ENCODE assay signal across 16 cellular contexts in genomic region chr12:6471992-6472366, GRCh38. TPM values are rescaled to one million over a fixed set of nuclear protein-coding genes. Genes with fewer than 3 reads are reported as not detected.
A peak's percentile ranks its signal among the peaks of the same experiment; 100 is the strongest.
DNase-seq lines count a peak whose midpoint lies in the region; ATAC-seq, FAIRE-seq and TF ChIP-seq lines count a peak whose summit lies in the region.
"Had no signal": no experiment of that assay in that cellular context is flagged by ENCODE, and none has a peak within 500 bp of the region (broad histone marks: within the 10 kb centered on the region; RNA-seq: fewer than 3 reads in every experiment).

No MANE protein-coding gene starts in this region.

- peaks cover 14% of the 10 kb centered on the region for H3K9me3 Mint-ChIP-seq in WTC11

- intact Hi-C loops in HepG2 (cut with micrococcal nuclease; ENCODE audit: unreplicated experiment) (loop anchor here (10.0 kb wide), 1 partner anchor 63 kb away; the partner anchor contains the start of gene GAPDH), right lobe of liver (cut with DNase I) (no loop called here)

- H3K9ac ChIP-seq in HepG2 (ENCODE audit: insufficient read depth, low read depth, low read length) = no peak overlapping the region

- H3K4me3 ChIP-seq in HepG2 (replicated peaks in 1 of 3; ENCODE audit: insufficient read depth in 1 of 3, low read depth in 2 of 3, low read length in 3 of 3) = no peak overlapping the region
- H3K4me3 ChIP-seq in right lobe of liver = no peak overlapping the region
- H3K4me3 ChIP-seq in gastroesophageal sphincter = no peak overlapping the region
- H3K4me3 ChIP-seq in suprapubic skin = no peak overlapping the region

- TF ChIP-seq EP300 in HepG2 (IDR thresholded peaks at IDR 0.05; ENCODE audit: low read depth in 2 of 2, low read length in 2 of 2) = no peak
- no peak for TF ChIP-seq EP300 in HepG2 (CRISPR knock-in tag; IDR thresholded peaks at IDR 0.05; ENCODE audit: borderline replicate concordance)
- no peak for TF ChIP-seq EP300 in gastroesophageal sphincter (IDR thresholded peaks at IDR 0.05)
- no peak for TF ChIP-seq EP300 in suprapubic skin (IDR thresholded peaks at IDR 0.05)

- H3K36me3 ChIP-seq in HepG2 (replicated peaks in 1 of 2; ENCODE audit: control insufficient read depth in 1 of 2, insufficient read depth in 2 of 2, low read length in 2 of 2) (no peaks in the 10 kb centered on the region), right lobe of liver (no peaks in the 10 kb centered on the region), gastroesophageal sphincter (peaks cover 0 to 3% of the 10 kb centered on the region in 2 donors), suprapubic skin (no peaks in the 10 kb centered on the region)

- H3K4me2 ChIP-seq in HepG2 (ENCODE audit: low read depth, low read length) = no peak overlapping the region

- POLR2A ChIA-PET in HepG2 (lab: Yijun Ruan, JAX) = interaction anchor here (2.1 to 4.2 kb wide), 4 partner anchors 11 to 63 kb away, joined by 9 to 68 read pairs (median 37); partner anchors contain the start of genes GAPDH and TAPBPL
- POLR2A ChIA-PET in WTC11 (lab: Charles Lee) = no interaction called here

- TF ChIP-seq POLR2A in HepG2 (IDR thresholded peaks at IDR 0.05; ENCODE audit: insufficient read depth in 1 of 2, low read depth in 2 of 2, low read length in 2 of 2) (no peak), right lobe of liver (IDR thresholded peaks at IDR 0.05) (no peak), gastroesophageal sphincter (IDR thresholded peaks at IDR 0.05) (no peak), suprapubic skin (IDR thresholded peaks at IDR 0.05) (no peak)

- WGBS in HepG2 (ENCODE audit: low lambda C conversion rate) = 48% methylated on average over 1 of the region's 1 CpG
- WGBS in right lobe of liver (ENCODE audit: insufficient coverage, low coverage, low lambda C conversion rate, missing lambda C conversion rate) = 30% methylated on average over 1 of the region's 1 CpG
- 64 to 100% methylated on average over 1 of the region's 1 CpG for WGBS in gastroesophageal sphincter (ENCODE audit: low coverage in 1 of 2), 2 donors
- WGBS in suprapubic skin = 65% methylated on average over 1 of the region's 1 CpG

- in situ Hi-C loops in HepG2 (cut with HindIII; ENCODE audit: extremely low pct_ligation_motif_present, low pct_unique_long_range_greater_than_20kb) = loop anchor here (25.0 kb wide), 1 partner anchor 410 kb away; no protein-coding TSS in a partner anchor

- CTCF ChIA-PET in HepG2 (lab: Yijun Ruan, JAX; ENCODE audit: low intra/inter-chr PET ratio, low total read pairs) = no interaction called here
- CTCF ChIA-PET in WTC11 (lab: Charles Lee) = interaction anchor here (2.7 kb wide), 1 partner anchor 145 kb away, joined by 13 read pairs; no protein-coding TSS in a partner anchor

- ATAC-seq in HepG2 = no peak
- no peak for ATAC-seq in right lobe of liver
- ATAC-seq in WTC11 = no peak
- ATAC-seq in GM19467 (IDR thresholded peaks at IDR 0.05; ENCODE audit: unreplicated experiment) = no peak
- ATAC-seq in gastroesophageal sphincter = no peak
- no peak for ATAC-seq in HG02763 (IDR thresholded peaks at IDR 0.05; ENCODE audit: unreplicated experiment)
- ATAC-seq: PC-3; stimulated activated naive CD8-positive, alpha-beta T cell treated with anti-CD3 and anti-CD28 coated beads, Interleukin-15, Interleukin-2, amounts not matched to agents 100 U/mL and 50 U/mL, for 24 hours had no signal

- peaks cover 26% of the 10 kb centered on the region for H3K27me3 Mint-ChIP-seq in WTC11 (ENCODE audit: low read depth)

- TSS peak; percentile 31 for BruUV-seq in HepG2 (replicated peaks; lab: Mats Ljungman, UMichigan)

- no peak for FAIRE-seq in HepG2 (lab: Jason Lieb, UNC)
- FAIRE-seq: GM18507 had no signal

- no peaks in the 10 kb centered on the region for H3K79me2 ChIP-seq in HepG2 (ENCODE audit: insufficient read depth, low read length)

- H3K27ac ChIP-seq in HepG2 (ENCODE audit: extremely low read length, insufficient read depth, low read length) = no peak overlapping the region
- no peak overlapping the region for H3K27ac ChIP-seq in right lobe of liver
- H3K27ac ChIP-seq in gastroesophageal sphincter = no peak overlapping the region
- no peak overlapping the region for H3K27ac ChIP-seq in suprapubic skin

- peaks cover 44% of the 10 kb centered on the region for H3K4me1 ChIP-seq in HepG2 (ENCODE audit: insufficient read depth, low read length)
- peaks cover 0 to 33% (median 14%) of the 10 kb centered on the region in 4 donors for H3K4me1 ChIP-seq in right lobe of liver
- peaks cover 0 to 36% (median 4%) of the 10 kb centered on the region in 3 donors for H3K4me1 ChIP-seq in gastroesophageal sphincter
- H3K4me1 ChIP-seq in suprapubic skin = peaks cover 42% of the 10 kb centered on the region

- peaks cover 17% of the 10 kb centered on the region for H3K36me3 Mint-ChIP-seq in WTC11

- H3K27me3 ChIP-seq in HepG2 (ENCODE audit: control insufficient read depth in 1 of 2, insufficient read depth in 2 of 2, low read length in 2 of 2) = no peaks in the 10 kb centered on the region; a peak in 1 of 5 replicates
- H3K27me3 ChIP-seq in right lobe of liver = no peaks in the 10 kb centered on the region
- no peaks in the 10 kb centered on the region for H3K27me3 ChIP-seq in gastroesophageal sphincter
- no peaks in the 10 kb centered on the region for H3K27me3 ChIP-seq in suprapubic skin
- H3K27me3 ChIP-seq: BLaER1 treated with 17β-estradiol and CSF1 and Interleukin-3, amounts not matched to agents 10 nM and 100 nM had no signal

- no peak overlapping the region for H3K27ac Mint-ChIP-seq in WTC11

- TF ChIP-seq CTCF in HepG2 (CRISPR knock-in tag; IDR thresholded peaks at IDR 0.05) (no peak), right lobe of liver (IDR thresholded peaks at IDR 0.05) (no peak), WTC11 (IDR thresholded peaks at IDR 0.05) (no peak), gastroesophageal sphincter (IDR thresholded peaks at IDR 0.05) (no peak), suprapubic skin (IDR thresholded peaks at IDR 0.05) (no peak)

- H4K20me1 ChIP-seq in HepG2 (ENCODE audit: insufficient read depth, low read length) = no peaks in the 10 kb centered on the region

- peak overlapping the region; percentile 68; the same call in 1 of the 2 replicates for H3K4me3 Mint-ChIP-seq in WTC11

- H2AFZ ChIP-seq in HepG2 (ENCODE audit: low read length) = no peak overlapping the region

- DNase-seq in HepG2 (ENCODE audit: low spot score) (no peak), right lobe of liver (no peak), WTC11 (ENCODE audit: low spot score) (no peak), glomerular visceral epithelial cell (ENCODE audit: extremely low spot score) (peak; percentile 29), suprapubic skin (ENCODE audit: low spot score in 2 of 2) (no peak)
- DNase-seq: cortex of kidney; NCI-H1417 treated with DMSO at 0.1 percent for 48 hours; PC-3; stimulated activated naive CD8-positive, alpha-beta T cell treated with anti-CD3 and anti-CD28 coated beads, Interleukin-15, Interleukin-2, amounts not matched to agents 100 U/mL and 50 U/mL, for 24 hours had no signal

- no peaks in the 10 kb centered on the region for H3K9me3 ChIP-seq in HepG2 (ENCODE audit: low read length)
- H3K9me3 ChIP-seq in right lobe of liver = no peaks in the 10 kb centered on the region
- H3K9me3 ChIP-seq in gastroesophageal sphincter = no peaks in the 10 kb centered on the region
- no peaks in the 10 kb centered on the region for H3K9me3 ChIP-seq in suprapubic skin

- H3K4me1 Mint-ChIP-seq in WTC11 = peaks cover 20% of the 10 kb centered on the region

- TF ChIP-seq RAD21 in HepG2 (CRISPR knock-in tag; IDR thresholded peaks at IDR 0.05) = no peak

RNA-seq across cellular contexts. Expression of gene VAMP1, which starts 1.5 kb away (rescaled TPM):
- total RNA-seq in HepG2 (2016; rRNA removed; fragmentation: Illumina TruSeq; extraction: Trizol) (0.45 and 2.5 TPM in 2 replicates), right lobe of liver (1 to 10 TPM; 3.5 to 6.5 (median 6.0) TPM), WTC11 (2021) (12.8 to 14.3 TPM (median 13.8 TPM) in 3 replicates), gastroesophageal sphincter (10 to 100 TPM; 10.5 to 45.5 (median 17.9) TPM), suprapubic skin (1 to 10 TPM; 2.1 to 5.4 (median 3.7) TPM)
- 0.81 TPM in 1 of 2 replicates, not detected in the other for total RNA-seq in HepG2 (2016; cell fraction: cytosol; rRNA removed; fragmentation: Illumina TruSeq; extraction: Trizol; ENCODE audit: low read depth)
- 0.97 and 3.1 TPM in 2 replicates for total RNA-seq in HepG2 (2016; cell fraction: insoluble cytoplasmic fraction; rRNA removed; fragmentation: Illumina TruSeq; extraction: Trizol)
- 0.59 and 0.68 TPM in 2 replicates for total RNA-seq in HepG2 (2016; cell fraction: membrane; rRNA removed; fragmentation: Illumina TruSeq; extraction: Trizol)
- 5.5 and 5.9 TPM in 2 replicates for total RNA-seq in HepG2 (2016; cell fraction: nucleus; rRNA removed; fragmentation: Illumina TruSeq; extraction: Trizol)
- 7.4 and 8.0 TPM in 2 replicates for polyA plus RNA-seq in HepG2 (2011; rRNA removed)
- 2.5 and 2.8 TPM in 2 replicates for polyA plus RNA-seq in HepG2 (2011; cell fraction: cytosol; rRNA removed)
- 25.6 and 29.4 TPM in 2 replicates for polyA plus RNA-seq in HepG2 (2011; cell fraction: nucleus; rRNA removed)
- polyA plus RNA-seq in HepG2 (2012) = 3.2 and 3.5 TPM in 2 replicates
- 0.18 and 0.24 TPM in 2 replicates for polyA plus RNA-seq in HepG2 (2016; cell fraction: cytosol; fragmentation: Illumina TruSeq; extraction: Trizol; ENCODE audit: low read depth)
- polyA plus RNA-seq in HepG2 (2016; cell fraction: insoluble cytoplasmic fraction; fragmentation: Illumina TruSeq; extraction: Trizol; ENCODE audit: low read depth) = 1.4 and 2.2 TPM in 2 replicates
- polyA plus RNA-seq in HepG2 (2016; cell fraction: membrane; fragmentation: Illumina TruSeq; extraction: Trizol; ENCODE audit: low read depth) = 0.49 and 0.91 TPM in 2 replicates
- 12.1 and 15.4 TPM in 2 replicates for polyA plus RNA-seq in HepG2 (2016; cell fraction: nucleus; fragmentation: Illumina TruSeq; extraction: Trizol; ENCODE audit: insufficient read depth, low read depth)
- polyA minus RNA-seq in HepG2 (2011; rRNA and poly(A)+ RNA removed; ENCODE audit: low replicate concordance) = 5.9 and 16.5 TPM in 2 replicates
- polyA minus RNA-seq in HepG2 (2011; cell fraction: cytosol; rRNA and poly(A)+ RNA removed) = 0.99 and 1.8 TPM in 2 replicates
- 9.4 and 13.9 TPM in 2 replicates for polyA minus RNA-seq in HepG2 (2011; cell fraction: nucleus; rRNA and poly(A)+ RNA removed)

RNA-seq across cellular contexts. Expression of gene TAPBPL, which starts 20.1 kb away (rescaled TPM):
- 3.2 and 10.0 TPM in 2 replicates for total RNA-seq in HepG2 (2016; rRNA removed; fragmentation: Illumina TruSeq; extraction: Trizol)
- 1.6 and 1.7 TPM in 2 replicates for total RNA-seq in HepG2 (2016; cell fraction: cytosol; rRNA removed; fragmentation: Illumina TruSeq; extraction: Trizol; ENCODE audit: low read depth)
- 3.4 and 9.9 TPM in 2 replicates for total RNA-seq in HepG2 (2016; cell fraction: insoluble cytoplasmic fraction; rRNA removed; fragmentation: Illumina TruSeq; extraction: Trizol)
- 1.8 and 2.5 TPM in 2 replicates for total RNA-seq in HepG2 (2016; cell fraction: membrane; rRNA removed; fragmentation: Illumina TruSeq; extraction: Trizol)
- 9.2 and 10.0 TPM in 2 replicates for total RNA-seq in HepG2 (2016; cell fraction: nucleus; rRNA removed; fragmentation: Illumina TruSeq; extraction: Trizol)
- 14.0 and 14.5 TPM in 2 replicates for polyA plus RNA-seq in HepG2 (2011; rRNA removed)
- 10.0 and 15.1 TPM in 2 replicates for polyA plus RNA-seq in HepG2 (2011; cell fraction: cytosol; rRNA removed)
- polyA plus RNA-seq in HepG2 (2011; cell fraction: nucleus; rRNA removed) = 23.3 and 24.2 TPM in 2 replicates
- polyA plus RNA-seq in HepG2 (2012) = 4.2 and 4.3 TPM in 2 replicates
- 1.7 TPM in 2 replicates for polyA plus RNA-seq in HepG2 (2016; cell fraction: cytosol; fragmentation: Illumina TruSeq; extraction: Trizol; ENCODE audit: low read depth)
- 3.3 and 4.4 TPM in 2 replicates for polyA plus RNA-seq in HepG2 (2016; cell fraction: insoluble cytoplasmic fraction; fragmentation: Illumina TruSeq; extraction: Trizol; ENCODE audit: low read depth)
- polyA plus RNA-seq in HepG2 (2016; cell fraction: membrane; fragmentation: Illumina TruSeq; extraction: Trizol; ENCODE audit: low read depth) = 2.9 and 3.9 TPM in 2 replicates
- polyA plus RNA-seq in HepG2 (2016; cell fraction: nucleus; fragmentation: Illumina TruSeq; extraction: Trizol; ENCODE audit: insufficient read depth, low read depth) = 12.3 and 14.0 TPM in 2 replicates
- polyA minus RNA-seq in HepG2 (2011; rRNA and poly(A)+ RNA removed; ENCODE audit: low replicate concordance) = 0.84 and 17.6 TPM in 2 replicates
- 3.3 and 3.5 TPM in 2 replicates for polyA minus RNA-seq in HepG2 (2011; cell fraction: cytosol; rRNA and poly(A)+ RNA removed)
- polyA minus RNA-seq in HepG2 (2011; cell fraction: nucleus; rRNA and poly(A)+ RNA removed) = 14.5 and 16.5 TPM in 2 replicates
- 10 to 100 TPM; 13.8 to 29.3 (median 21.4) TPM for total RNA-seq in right lobe of liver
- total RNA-seq in WTC11 (2021) = 0.98 to 1.3 TPM (median 1.1 TPM) in 3 replicates
- total RNA-seq in gastroesophageal sphincter = 10 to 100 TPM; 11.6 to 31.3 (median 16.4) TPM
- total RNA-seq in suprapubic skin = 10 to 100 TPM; 10.9 to 25.2 (median 17.7) TPM
- total RNA-seq: G401 had no signal

RNA-seq across cellular contexts. Expression of gene MRPL51, which starts 21.1 kb away (rescaled TPM):
- total RNA-seq in HepG2 (2016; rRNA removed; fragmentation: Illumina TruSeq; extraction: Trizol) (278 and 343 TPM in 2 replicates), right lobe of liver (100 to 1,000 TPM in 1 of 6 experiments, 10 to 100 TPM in 5; 38.2 to 104 (median 80.2) TPM), WTC11 (2021) (285 to 290 TPM (median 288 TPM) in 3 replicates), gastroesophageal sphincter (10 to 100 TPM; 51.0 to 99.3 (median 66.0) TPM), suprapubic skin (10 to 100 TPM; 28.0 to 42.2 (median 37.9) TPM)
- 189 and 218 TPM in 2 replicates for total RNA-seq in HepG2 (2016; cell fraction: cytosol; rRNA removed; fragmentation: Illumina TruSeq; extraction: Trizol; ENCODE audit: low read depth)
- 286 and 361 TPM in 2 replicates for total RNA-seq in HepG2 (2016; cell fraction: insoluble cytoplasmic fraction; rRNA removed; fragmentation: Illumina TruSeq; extraction: Trizol)
- 199 and 207 TPM in 2 replicates for total RNA-seq in HepG2 (2016; cell fraction: membrane; rRNA removed; fragmentation: Illumina TruSeq; extraction: Trizol)
- 80.6 and 104 TPM in 2 replicates for total RNA-seq in HepG2 (2016; cell fraction: nucleus; rRNA removed; fragmentation: Illumina TruSeq; extraction: Trizol)
- polyA plus RNA-seq in HepG2 (2011; rRNA removed) = 52.5 and 64.8 TPM in 2 replicates
- polyA plus RNA-seq in HepG2 (2011; cell fraction: cytosol; rRNA removed) = 82.5 and 89.0 TPM in 2 replicates
- 20.2 and 20.8 TPM in 2 replicates for polyA plus RNA-seq in HepG2 (2011; cell fraction: nucleus; rRNA removed)
- polyA plus RNA-seq in HepG2 (2012) = 128 and 181 TPM in 2 replicates
- polyA plus RNA-seq in HepG2 (2016; cell fraction: cytosol; fragmentation: Illumina TruSeq; extraction: Trizol; ENCODE audit: low read depth) = 188 and 220 TPM in 2 replicates
- 342 and 349 TPM in 2 replicates for polyA plus RNA-seq in HepG2 (2016; cell fraction: insoluble cytoplasmic fraction; fragmentation: Illumina TruSeq; extraction: Trizol; ENCODE audit: low read depth)
- 177 and 178 TPM in 2 replicates for polyA plus RNA-seq in HepG2 (2016; cell fraction: membrane; fragmentation: Illumina TruSeq; extraction: Trizol; ENCODE audit: low read depth)
- polyA plus RNA-seq in HepG2 (2016; cell fraction: nucleus; fragmentation: Illumina TruSeq; extraction: Trizol; ENCODE audit: insufficient read depth, low read depth) = 114 and 136 TPM in 2 replicates
- 25.3 and 67.0 TPM in 2 replicates for polyA minus RNA-seq in HepG2 (2011; rRNA and poly(A)+ RNA removed; ENCODE audit: low replicate concordance)
- polyA minus RNA-seq in HepG2 (2011; cell fraction: cytosol; rRNA and poly(A)+ RNA removed) = 12.4 and 18.6 TPM in 2 replicates
- polyA minus RNA-seq in HepG2 (2011; cell fraction: nucleus; rRNA and poly(A)+ RNA removed) = 10.1 and 13.3 TPM in 2 replicates

RNA-seq across cellular contexts. Expression of gene NCAPD2, which starts 21.9 kb away (rescaled TPM):
- 65.6 and 100 TPM in 2 replicates for total RNA-seq in HepG2 (2016; rRNA removed; fragmentation: Illumina TruSeq; extraction: Trizol)
- total RNA-seq in HepG2 (2016; cell fraction: cytosol; rRNA removed; fragmentation: Illumina TruSeq; extraction: Trizol; ENCODE audit: low read depth) = 7.2 and 7.6 TPM in 2 replicates
- 68.5 and 86.5 TPM in 2 replicates for total RNA-seq in HepG2 (2016; cell fraction: insoluble cytoplasmic fraction; rRNA removed; fragmentation: Illumina TruSeq; extraction: Trizol)
- 25.1 and 25.2 TPM in 2 replicates for total RNA-seq in HepG2 (2016; cell fraction: membrane; rRNA removed; fragmentation: Illumina TruSeq; extraction: Trizol)
- 57.8 and 60.8 TPM in 2 replicates for total RNA-seq in HepG2 (2016; cell fraction: nucleus; rRNA removed; fragmentation: Illumina TruSeq; extraction: Trizol)
- polyA plus RNA-seq in HepG2 (2011; rRNA removed) = 42.8 and 51.1 TPM in 2 replicates
- 32.2 and 41.0 TPM in 2 replicates for polyA plus RNA-seq in HepG2 (2011; cell fraction: cytosol; rRNA removed)
- 46.7 and 50.4 TPM in 2 replicates for polyA plus RNA-seq in HepG2 (2011; cell fraction: nucleus; rRNA removed)
- 31.0 and 53.6 TPM in 2 replicates for polyA plus RNA-seq in HepG2 (2012)
- 3.4 and 4.5 TPM in 2 replicates for polyA plus RNA-seq in HepG2 (2016; cell fraction: cytosol; fragmentation: Illumina TruSeq; extraction: Trizol; ENCODE audit: low read depth)
- 56.7 and 71.7 TPM in 2 replicates for polyA plus RNA-seq in HepG2 (2016; cell fraction: insoluble cytoplasmic fraction; fragmentation: Illumina TruSeq; extraction: Trizol; ENCODE audit: low read depth)
- polyA plus RNA-seq in HepG2 (2016; cell fraction: membrane; fragmentation: Illumina TruSeq; extraction: Trizol; ENCODE audit: low read depth) = 12.3 and 13.7 TPM in 2 replicates
- 73.7 and 78.3 TPM in 2 replicates for polyA plus RNA-seq in HepG2 (2016; cell fraction: nucleus; fragmentation: Illumina TruSeq; extraction: Trizol; ENCODE audit: insufficient read depth, low read depth)
- 92.8 and 252 TPM in 2 replicates for polyA minus RNA-seq in HepG2 (2011; rRNA and poly(A)+ RNA removed; ENCODE audit: low replicate concordance)
- 51.6 and 71.6 TPM in 2 replicates for polyA minus RNA-seq in HepG2 (2011; cell fraction: cytosol; rRNA and poly(A)+ RNA removed)
- polyA minus RNA-seq in HepG2 (2011; cell fraction: nucleus; rRNA and poly(A)+ RNA removed) = 62.8 and 68.9 TPM in 2 replicates
- total RNA-seq in right lobe of liver = 10 to 100 TPM in 2 of 6 experiments, 1 to 10 TPM in 4; 6.2 to 40.9 (median 8.4) TPM
- total RNA-seq in WTC11 (2021) = 131 to 141 TPM (median 133 TPM) in 3 replicates
- total RNA-seq in gastroesophageal sphincter = 10 to 100 TPM; 21.2 to 28.0 (median 24.8) TPM
- total RNA-seq in suprapubic skin = 10 to 100 TPM; 22.6 to 43.2 (median 31.0) TPM

RNA-seq across cellular contexts. Expression of gene CD27, which starts 27.2 kb away (rescaled TPM):
- total RNA-seq in HepG2 (2016; rRNA removed; fragmentation: Illumina TruSeq; extraction: Trizol) (not detected in 2 replicates), right lobe of liver (1 to 10 TPM in 1 of 6 experiments, under 1 TPM in 4, not detected in 1; 0.33 to 1.2 (median 0.68) TPM), WTC11 (2021) (0.23 to 0.34 TPM (median 0.28 TPM) in 3 replicates), gastroesophageal sphincter (under 1 TPM in 2 of 4 donors, not detected in 2; 0.45 to 0.89 TPM), suprapubic skin (1 to 10 TPM in 1 of 4 donors, not detected in 3; 1.9 TPM)
- total RNA-seq in HepG2 (2016; cell fraction: cytosol; rRNA removed; fragmentation: Illumina TruSeq; extraction: Trizol; ENCODE audit: low read depth) = not detected in 2 replicates
- total RNA-seq in HepG2 (2016; cell fraction: insoluble cytoplasmic fraction; rRNA removed; fragmentation: Illumina TruSeq; extraction: Trizol) = not detected in 2 replicates
- total RNA-seq in HepG2 (2016; cell fraction: membrane; rRNA removed; fragmentation: Illumina TruSeq; extraction: Trizol) = not detected in 2 replicates
- total RNA-seq in HepG2 (2016; cell fraction: nucleus; rRNA removed; fragmentation: Illumina TruSeq; extraction: Trizol) = not detected in 2 replicates
- 0.12 and 0.18 TPM in 2 replicates for polyA plus RNA-seq in HepG2 (2011; rRNA removed)
- polyA plus RNA-seq in HepG2 (2011; cell fraction: cytosol; rRNA removed) = 0.05 and 0.15 TPM in 2 replicates
- polyA plus RNA-seq in HepG2 (2011; cell fraction: nucleus; rRNA removed) = not detected in 2 replicates
- 0.17 TPM in 1 of 2 replicates, not detected in the other for polyA plus RNA-seq in HepG2 (2012)
- polyA plus RNA-seq in HepG2 (2016; cell fraction: cytosol; fragmentation: Illumina TruSeq; extraction: Trizol; ENCODE audit: low read depth) = not detected in 2 replicates
- polyA plus RNA-seq in HepG2 (2016; cell fraction: insoluble cytoplasmic fraction; fragmentation: Illumina TruSeq; extraction: Trizol; ENCODE audit: low read depth) = not detected in 2 replicates
- not detected in 2 replicates for polyA plus RNA-seq in HepG2 (2016; cell fraction: membrane; fragmentation: Illumina TruSeq; extraction: Trizol; ENCODE audit: low read depth)
- not detected in 2 replicates for polyA plus RNA-seq in HepG2 (2016; cell fraction: nucleus; fragmentation: Illumina TruSeq; extraction: Trizol; ENCODE audit: insufficient read depth, low read depth)
- 0.18 and 0.23 TPM in 2 replicates for polyA minus RNA-seq in HepG2 (2011; rRNA and poly(A)+ RNA removed; ENCODE audit: low replicate concordance)
- not detected in 2 replicates for polyA minus RNA-seq in HepG2 (2011; cell fraction: cytosol; rRNA and poly(A)+ RNA removed)
- polyA minus RNA-seq in HepG2 (2011; cell fraction: nucleus; rRNA and poly(A)+ RNA removed) = not detected in 2 replicates
- total RNA-seq: G401, NCI-H460, PC-3 had no signal
